ENCODE assay signal across 8 cellular contexts in genomic region chr1:70528591-70529333, GRCh38.
DNase-seq lines count a peak whose midpoint lies in the region; ATAC-seq and TF ChIP-seq lines count a peak whose summit lies in the region.

No MANE protein-coding gene starts in this region.

- no peak overlapping the region for H3K27ac ChIP-seq in body of pancreas

- TF ChIP-seq POLR2A in body of pancreas (IDR thresholded peaks at IDR 0.05), result no peak

- H3K4me3 ChIP-seq in AG04449 (ENCODE audit: low read depth, low read length) (no peak overlapping the region), body of pancreas (no peak overlapping the region)

- H3K36me3 ChIP-seq in body of pancreas (replicated peaks in 1 of 2; ENCODE audit: insufficient read depth in 1 of 2, low read depth in 2 of 2), result no peaks in the 10 kb centered on the region

- CTCF ChIA-PET in AG04449 (lab: Yijun Ruan, JAX), result interaction anchor here (0.6 to 6.2 kb wide), 12 partner anchors 9 to 522 kb away, joined by 3 to 106 read pairs (median 4); partner anchors contain the start of gene PTGER3

- POLR2A ChIA-PET in AG04449 (lab: Yijun Ruan, JAX), result no interaction called here

- ATAC-seq in HG02610 (IDR thresholded peaks at IDR 0.05; ENCODE audit: unreplicated experiment) (peak; percentile 74), body of pancreas (peak; percentile 76), left lobe of liver (peak; percentile 92)

- 21 to 22% methylated on average over 12 of the region's 12 CpGs for WGBS in body of pancreas, 2 donors

- H3K9me3 ChIP-seq in body of pancreas, result no peaks in the 10 kb centered on the region

- intact Hi-C loops in body of pancreas (cut with DNase I), result loop anchor here (10.0 kb wide), 1 partner anchor 526 kb away; no protein-coding TSS in a partner anchor

- H3K27me3 ChIP-seq in body of pancreas, result no peaks in the 10 kb centered on the region

- TF ChIP-seq CTCF in AG04449 (IDR thresholded peaks at IDR 0.05; ENCODE audit: insufficient read depth, low read length, missing control alignments) (peak; percentile 78), body of pancreas (IDR thresholded peaks at IDR 0.05) (peak; percentile 37 to 74 (median 63))

- no peaks in the 10 kb centered on the region for H3K4me1 ChIP-seq in body of pancreas

- DNase-seq in AG04449 (ENCODE audit: low read depth, low spot score) (no peak), GM03348 (ENCODE audit: low spot score) (peak; percentile 70), NCI-H2227 (lab: John Stamatoyannopoulos, UW; ENCODE audit: unreplicated experiment) (peak; percentile 50), body of pancreas (peak; percentile 24 to 50 (median 44)), left lobe of liver (ENCODE audit: low spot score) (no peak), DMS79 treated with DMSO at 0.1 percent for 48 hours (lab: John Stamatoyannopoulos, UW) (no peak), SW 1271 (lab: John Stamatoyannopoulos, UW) (no peak)

Comparison
In these comparisons a context has a peak if more than half of its experiments do, and no peak if none do; other contexts are left out.
1. DNase-seq: peak in GM03348 (single experiment), NCI-H2227 (single experiment) and body of pancreas (4 of 4); none in AG04449 (single experiment), left lobe of liver (single experiment), DMS79 treated with DMSO at 0.1 percent for 48 hours (single experiment) and SW 1271 (0 of 2).
2. Peak in every context shown above with its lines, with median percentiles within 50 percentile points of each other: ATAC-seq.